In genomic region chr11:70883973-70884688, GRCh38 we compare ENCODE assay signal across 29 cellular contexts.
DNase-seq lines count a peak whose midpoint lies in the region; ATAC-seq, FAIRE-seq and TF ChIP-seq lines count a peak whose summit lies in the region.
"Had no signal": no experiment of that assay in that cellular context is flagged by ENCODE, and none has a peak within 500 bp of the region (broad histone marks: within the 10 kb centered on the region; RNA-seq: fewer than 3 reads in every experiment).

No MANE protein-coding gene starts in this region.

- H3K4me1 ChIP-seq in kidney (ENCODE audit: control insufficient read depth in 1 of 2, insufficient read depth in 1 of 2, low read depth in 1 of 2, low read length in 2 of 2) (no peaks in the 10 kb centered on the region), psoas muscle (no peaks in the 10 kb centered on the region)
- H3K4me1 ChIP-seq: uterus had no signal

- no peak overlapping the region for H3K27ac ChIP-seq in kidney (ENCODE audit: low read depth in 2 of 2, low read length in 2 of 2)
- H3K27ac ChIP-seq in psoas muscle = no peak overlapping the region
- H3K27ac ChIP-seq: C4-2B, neural progenitor cell, thoracic aorta, uterus had no signal

- DNase-seq in LHCN-M2 (ENCODE audit: low read depth) (peak; percentile 1), fibroblast of mammary gland (ENCODE audit: low read depth) (peak; percentile 9), kidney (peak; percentile 42), GM12891 (ENCODE audit: insufficient read length, low spot score) (no peak), psoas muscle (no peak)
- no peak for DNase-seq in stimulated activated effector memory CD8-positive, alpha-beta T cell treated with anti-CD3 and anti-CD28 coated beads, Interleukin-12 subunit alpha, Interleukin-12 subunit beta, amount 100 ng/mL, for 72 hours (ENCODE audit: low spot score in 2 of 2)
- DNase-seq in activated CD4-positive, alpha-beta memory T cell treated with anti-CD3 and anti-CD28 coated beads for 36 hours = no peak
- DNase-seq: activated CD4-positive, alpha-beta T cell treated with anti-CD3 and anti-CD28 coated beads, Interleukin-2, amount 50 U/mL, for 48 hours; activated CD8-positive, alpha-beta memory T cell treated with anti-CD3 and anti-CD28 coated beads, Interleukin-2, amount 50 U/mL, for 4 hours; cortex of kidney; islet precursor cell; NCI-H187; NCI-H2171 treated with DMSO at 0.1 percent for 48 hours; NCI-H526; stimulated activated CD4-positive, alpha-beta T cell treated with anti-CD3 and anti-CD28 coated beads, Interleukin-15, amount 100 ng/mL, for 24 hours; stimulated activated naive CD4-positive, alpha-beta T cell treated with Interleukin-2 at 50 U/mL for 16 hours; T-cell; uterus had no signal

- intact Hi-C loops in kidney (cut with DNase I) (no loop called here), psoas muscle (cut with DNase I) (no loop called here)
- intact Hi-C loops in activated CD4-positive, alpha-beta memory T cell treated with anti-CD3 and anti-CD28 coated beads for 36 hours (cut with micrococcal nuclease) = no loop called here

- no peak for TF ChIP-seq CTCF in fibroblast of mammary gland (conservative IDR thresholded peaks at IDR 0.05; ENCODE audit: control insufficient read depth, insufficient read depth, low read depth, low read length)
- no peak for TF ChIP-seq CTCF in kidney (IDR thresholded peaks at IDR 0.05; ENCODE audit: borderline replicate concordance, extremely low read depth, insufficient read depth)
- no peak for TF ChIP-seq CTCF in psoas muscle (IDR thresholded peaks at IDR 0.05)

- peak; percentile 6 for ATAC-seq in stimulated activated effector memory CD8-positive, alpha-beta T cell treated with anti-CD3 and anti-CD28 coated beads, Interleukin-12 subunit alpha, Interleukin-12 subunit beta, amount 100 ng/mL, for 72 hours
- ATAC-seq in psoas muscle = no peak
- ATAC-seq in HG03139 (IDR thresholded peaks at IDR 0.05; ENCODE audit: unreplicated experiment) = no peak
- ATAC-seq: activated T-helper 17 cell treated with anti-CD3 and anti-CD28 coated beads, Interleukin-2, amount 50 U/mL, for 72 hours; esophagus mucosa; T-cell had no signal

- FAIRE-seq in kidney (lab: Jason Lieb, UNC) (no peak), GM12891 (lab: Jason Lieb, UNC) (no peak)
- FAIRE-seq: GM12892, H1, RCC 7860 had no signal

- CTCF ChIA-PET in activated CD4-positive, alpha-beta memory T cell treated with anti-CD3 and anti-CD28 coated beads for 36 hours (lab: Charles Lee) = no interaction called here

- H3K36me3 ChIP-seq in kidney (ENCODE audit: control insufficient read depth in 1 of 2, insufficient read depth in 2 of 2, low read length in 2 of 2) = no peaks in the 10 kb centered on the region
- H3K36me3 ChIP-seq in psoas muscle (ENCODE audit: insufficient read depth in 1 of 2, low read depth in 1 of 2) = no peaks in the 10 kb centered on the region
- H3K36me3 ChIP-seq: neural progenitor cell, thoracic aorta, uterus had no signal

- H3K4me1 Mint-ChIP-seq in stimulated activated effector memory CD8-positive, alpha-beta T cell treated with anti-CD3 and anti-CD28 coated beads, Interleukin-12 subunit alpha, Interleukin-12 subunit beta, amount 100 ng/mL, for 72 hours = no peaks in the 10 kb centered on the region
- H3K4me1 Mint-ChIP-seq in activated CD4-positive, alpha-beta memory T cell treated with anti-CD3 and anti-CD28 coated beads for 36 hours (ENCODE audit: low read depth) = no peaks in the 10 kb centered on the region
- H3K4me1 Mint-ChIP-seq: activated naive CD4-positive, alpha-beta T cell treated with anti-CD3 and anti-CD28 coated beads, Interleukin-2, amount 50 U/mL, for 24 hours; activated T-helper 17 cell treated with anti-CD3 and anti-CD28 coated beads, Interleukin-2, amount 50 U/mL, for 72 hours; T-cell had no signal

- peaks cover 0 to 34% (median 11%) of the 10 kb centered on the region in 3 donors for H3K27me3 ChIP-seq in psoas muscle (ENCODE audit: insufficient read depth in 3 of 3, low read length in 2 of 3)
- H3K27me3 ChIP-seq: neural progenitor cell, uterus had no signal

- H3K9me3 ChIP-seq in kidney (ENCODE audit: control insufficient read depth in 1 of 2, low read length in 2 of 2) (no peaks in the 10 kb centered on the region), psoas muscle (no peaks in the 10 kb centered on the region)
- H3K9me3 ChIP-seq: mucosa of descending colon, thoracic aorta, uterus had no signal

- TF ChIP-seq POLR2A in GM12891 (IDR thresholded peaks at IDR 0.05; ENCODE audit: low read depth, low read length) = no peak

- POLR2A ChIA-PET in activated CD4-positive, alpha-beta memory T cell treated with anti-CD3 and anti-CD28 coated beads for 36 hours (lab: Charles Lee) = no interaction called here

- H3K4me3 Mint-ChIP-seq in stimulated activated effector memory CD8-positive, alpha-beta T cell treated with anti-CD3 and anti-CD28 coated beads, Interleukin-12 subunit alpha, Interleukin-12 subunit beta, amount 100 ng/mL, for 72 hours = no peak overlapping the region
- H3K4me3 Mint-ChIP-seq in activated CD4-positive, alpha-beta memory T cell treated with anti-CD3 and anti-CD28 coated beads for 36 hours = no peak overlapping the region
- H3K4me3 Mint-ChIP-seq: activated naive CD4-positive, alpha-beta T cell treated with anti-CD3 and anti-CD28 coated beads, Interleukin-2, amount 50 U/mL, for 24 hours; activated T-helper 17 cell treated with anti-CD3 and anti-CD28 coated beads, Interleukin-2, amount 50 U/mL, for 72 hours; neural progenitor cell; T-cell had no signal

- H3K27me3 Mint-ChIP-seq in activated CD4-positive, alpha-beta memory T cell treated with anti-CD3 and anti-CD28 coated beads for 36 hours = no peaks in the 10 kb centered on the region
- H3K27me3 Mint-ChIP-seq: activated naive CD4-positive, alpha-beta T cell treated with anti-CD3 and anti-CD28 coated beads, Interleukin-2, amount 50 U/mL, for 24 hours had no signal

- no peak overlapping the region for H3K4me3 ChIP-seq in fibroblast of mammary gland (ENCODE audit: control insufficient read depth, low read depth, low read length)
- no peak overlapping the region for H3K4me3 ChIP-seq in kidney (ENCODE audit: low read length in 2 of 2)
- H3K4me3 ChIP-seq in psoas muscle = no peak overlapping the region
- H3K4me3 ChIP-seq: mucosa of descending colon, neural progenitor cell, thoracic aorta, uterus had no signal

- H3K27ac Mint-ChIP-seq in stimulated activated effector memory CD8-positive, alpha-beta T cell treated with anti-CD3 and anti-CD28 coated beads, Interleukin-12 subunit alpha, Interleukin-12 subunit beta, amount 100 ng/mL, for 72 hours = no peak overlapping the region
- H3K27ac Mint-ChIP-seq in activated CD4-positive, alpha-beta memory T cell treated with anti-CD3 and anti-CD28 coated beads for 36 hours = no peak overlapping the region
- H3K27ac Mint-ChIP-seq: activated naive CD4-positive, alpha-beta T cell treated with anti-CD3 and anti-CD28 coated beads, Interleukin-2, amount 50 U/mL, for 24 hours; activated T-helper 17 cell treated with anti-CD3 and anti-CD28 coated beads, Interleukin-2, amount 50 U/mL, for 72 hours; neural progenitor cell; T-cell had no signal

- no peaks in the 10 kb centered on the region for H3K9me3 Mint-ChIP-seq in stimulated activated effector memory CD8-positive, alpha-beta T cell treated with anti-CD3 and anti-CD28 coated beads, Interleukin-12 subunit alpha, Interleukin-12 subunit beta, amount 100 ng/mL, for 72 hours
- H3K9me3 Mint-ChIP-seq in activated CD4-positive, alpha-beta memory T cell treated with anti-CD3 and anti-CD28 coated beads for 36 hours = no peaks in the 10 kb centered on the region
- H3K9me3 Mint-ChIP-seq: activated naive CD4-positive, alpha-beta T cell treated with anti-CD3 and anti-CD28 coated beads, Interleukin-2, amount 50 U/mL, for 24 hours; activated T-helper 17 cell treated with anti-CD3 and anti-CD28 coated beads, Interleukin-2, amount 50 U/mL, for 72 hours; T-cell had no signal

- 22 to 42% (median 24%) methylated on average over 15 of the region's 15 CpGs for WGBS in psoas muscle, 3 donors

- H3K9ac ChIP-seq in kidney (ENCODE audit: low read length in 2 of 2) = no peak overlapping the region
- H3K9ac ChIP-seq: neural progenitor cell had no signal

- H3K36me3 Mint-ChIP-seq in stimulated activated effector memory CD8-positive, alpha-beta T cell treated with anti-CD3 and anti-CD28 coated beads, Interleukin-12 subunit alpha, Interleukin-12 subunit beta, amount 100 ng/mL, for 72 hours = no peaks in the 10 kb centered on the region
- no peaks in the 10 kb centered on the region for H3K36me3 Mint-ChIP-seq in activated CD4-positive, alpha-beta memory T cell treated with anti-CD3 and anti-CD28 coated beads for 36 hours
- H3K36me3 Mint-ChIP-seq: activated naive CD4-positive, alpha-beta T cell treated with anti-CD3 and anti-CD28 coated beads, Interleukin-2, amount 50 U/mL, for 24 hours; neural progenitor cell; T-cell had no signal

TF ChIP-seq in GM12891, 5 proteins besides CTCF, POLR2A, EP300 and RAD21:
- TF ChIP-seq TAF1 (IDR thresholded peaks at IDR 0.05; ENCODE audit: low read depth, low read length) (no peak), SPI1 (IDR thresholded peaks at IDR 0.05; ENCODE audit: low read depth, low read length) (no peak), POLR2AphosphoS5 (IDR thresholded peaks at IDR 0.05; ENCODE audit: low read depth, low read length) (no peak), PAX5 (IDR thresholded peaks at IDR 0.05; ENCODE audit: insufficient read depth, low read length, severe bottlenecking) (no peak), POU2F2 (IDR thresholded peaks at IDR 0.05; ENCODE audit: low read depth, low read length) (no peak)
TF ChIP-seq in GM12891: peak in this region for 0.

Comparison
In these comparisons a context has a peak if more than half of its experiments do, and no peak if none do; other contexts are left out.
1. DNase-seq: peak in LHCN-M2 (single experiment), fibroblast of mammary gland (single experiment) and kidney (single experiment); none in stimulated activated effector memory CD8-positive, alpha-beta T cell treated with anti-CD3 and anti-CD28 coated beads, Interleukin-12 subunit alpha, Interleukin-12 subunit beta, amount 100 ng/mL, for 72 hours (0 of 2), GM12891 (single experiment), psoas muscle (0 of 2) and activated CD4-positive, alpha-beta memory T cell treated with anti-CD3 and anti-CD28 coated beads for 36 hours (single experiment).